ENCODE assay signal across 1 cellular context in the genomic region with DNA sequence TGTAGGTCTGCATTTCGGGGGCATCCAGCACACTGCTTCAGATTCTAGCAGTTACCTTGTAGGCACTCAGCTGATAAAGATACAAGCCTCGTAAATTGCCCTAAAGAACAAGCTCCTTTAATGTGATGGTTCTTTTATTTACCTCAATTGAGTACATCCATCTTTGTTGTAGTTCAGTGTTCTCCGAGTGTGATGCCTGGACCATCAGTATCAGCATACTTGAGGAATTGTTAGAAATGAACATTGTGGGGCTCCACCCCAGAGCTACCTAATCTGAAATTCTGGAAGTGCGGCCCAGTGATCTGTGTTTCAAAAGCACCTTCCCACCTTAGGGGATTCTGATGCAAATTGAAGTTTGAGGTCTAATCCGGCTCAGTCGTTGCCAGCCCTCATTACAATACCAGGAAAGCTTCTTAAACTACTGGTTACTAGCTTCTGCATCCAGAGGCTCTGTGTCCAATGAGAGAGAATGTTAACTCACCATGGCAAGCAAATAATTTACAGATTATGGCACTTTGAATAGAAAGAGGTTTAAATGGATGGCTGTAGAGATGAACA.
TF ChIP-seq lines count a peak whose summit lies in the region.

No MANE protein-coding gene starts in this region.

TF ChIP-seq in GM23338, 12 proteins besides CTCF, POLR2A, EP300 and RAD21:
- TF ChIP-seq JUNB (IDR thresholded peaks at IDR 0.05; ENCODE audit: unreplicated experiment) = no peak
- TF ChIP-seq, protein P1, sequence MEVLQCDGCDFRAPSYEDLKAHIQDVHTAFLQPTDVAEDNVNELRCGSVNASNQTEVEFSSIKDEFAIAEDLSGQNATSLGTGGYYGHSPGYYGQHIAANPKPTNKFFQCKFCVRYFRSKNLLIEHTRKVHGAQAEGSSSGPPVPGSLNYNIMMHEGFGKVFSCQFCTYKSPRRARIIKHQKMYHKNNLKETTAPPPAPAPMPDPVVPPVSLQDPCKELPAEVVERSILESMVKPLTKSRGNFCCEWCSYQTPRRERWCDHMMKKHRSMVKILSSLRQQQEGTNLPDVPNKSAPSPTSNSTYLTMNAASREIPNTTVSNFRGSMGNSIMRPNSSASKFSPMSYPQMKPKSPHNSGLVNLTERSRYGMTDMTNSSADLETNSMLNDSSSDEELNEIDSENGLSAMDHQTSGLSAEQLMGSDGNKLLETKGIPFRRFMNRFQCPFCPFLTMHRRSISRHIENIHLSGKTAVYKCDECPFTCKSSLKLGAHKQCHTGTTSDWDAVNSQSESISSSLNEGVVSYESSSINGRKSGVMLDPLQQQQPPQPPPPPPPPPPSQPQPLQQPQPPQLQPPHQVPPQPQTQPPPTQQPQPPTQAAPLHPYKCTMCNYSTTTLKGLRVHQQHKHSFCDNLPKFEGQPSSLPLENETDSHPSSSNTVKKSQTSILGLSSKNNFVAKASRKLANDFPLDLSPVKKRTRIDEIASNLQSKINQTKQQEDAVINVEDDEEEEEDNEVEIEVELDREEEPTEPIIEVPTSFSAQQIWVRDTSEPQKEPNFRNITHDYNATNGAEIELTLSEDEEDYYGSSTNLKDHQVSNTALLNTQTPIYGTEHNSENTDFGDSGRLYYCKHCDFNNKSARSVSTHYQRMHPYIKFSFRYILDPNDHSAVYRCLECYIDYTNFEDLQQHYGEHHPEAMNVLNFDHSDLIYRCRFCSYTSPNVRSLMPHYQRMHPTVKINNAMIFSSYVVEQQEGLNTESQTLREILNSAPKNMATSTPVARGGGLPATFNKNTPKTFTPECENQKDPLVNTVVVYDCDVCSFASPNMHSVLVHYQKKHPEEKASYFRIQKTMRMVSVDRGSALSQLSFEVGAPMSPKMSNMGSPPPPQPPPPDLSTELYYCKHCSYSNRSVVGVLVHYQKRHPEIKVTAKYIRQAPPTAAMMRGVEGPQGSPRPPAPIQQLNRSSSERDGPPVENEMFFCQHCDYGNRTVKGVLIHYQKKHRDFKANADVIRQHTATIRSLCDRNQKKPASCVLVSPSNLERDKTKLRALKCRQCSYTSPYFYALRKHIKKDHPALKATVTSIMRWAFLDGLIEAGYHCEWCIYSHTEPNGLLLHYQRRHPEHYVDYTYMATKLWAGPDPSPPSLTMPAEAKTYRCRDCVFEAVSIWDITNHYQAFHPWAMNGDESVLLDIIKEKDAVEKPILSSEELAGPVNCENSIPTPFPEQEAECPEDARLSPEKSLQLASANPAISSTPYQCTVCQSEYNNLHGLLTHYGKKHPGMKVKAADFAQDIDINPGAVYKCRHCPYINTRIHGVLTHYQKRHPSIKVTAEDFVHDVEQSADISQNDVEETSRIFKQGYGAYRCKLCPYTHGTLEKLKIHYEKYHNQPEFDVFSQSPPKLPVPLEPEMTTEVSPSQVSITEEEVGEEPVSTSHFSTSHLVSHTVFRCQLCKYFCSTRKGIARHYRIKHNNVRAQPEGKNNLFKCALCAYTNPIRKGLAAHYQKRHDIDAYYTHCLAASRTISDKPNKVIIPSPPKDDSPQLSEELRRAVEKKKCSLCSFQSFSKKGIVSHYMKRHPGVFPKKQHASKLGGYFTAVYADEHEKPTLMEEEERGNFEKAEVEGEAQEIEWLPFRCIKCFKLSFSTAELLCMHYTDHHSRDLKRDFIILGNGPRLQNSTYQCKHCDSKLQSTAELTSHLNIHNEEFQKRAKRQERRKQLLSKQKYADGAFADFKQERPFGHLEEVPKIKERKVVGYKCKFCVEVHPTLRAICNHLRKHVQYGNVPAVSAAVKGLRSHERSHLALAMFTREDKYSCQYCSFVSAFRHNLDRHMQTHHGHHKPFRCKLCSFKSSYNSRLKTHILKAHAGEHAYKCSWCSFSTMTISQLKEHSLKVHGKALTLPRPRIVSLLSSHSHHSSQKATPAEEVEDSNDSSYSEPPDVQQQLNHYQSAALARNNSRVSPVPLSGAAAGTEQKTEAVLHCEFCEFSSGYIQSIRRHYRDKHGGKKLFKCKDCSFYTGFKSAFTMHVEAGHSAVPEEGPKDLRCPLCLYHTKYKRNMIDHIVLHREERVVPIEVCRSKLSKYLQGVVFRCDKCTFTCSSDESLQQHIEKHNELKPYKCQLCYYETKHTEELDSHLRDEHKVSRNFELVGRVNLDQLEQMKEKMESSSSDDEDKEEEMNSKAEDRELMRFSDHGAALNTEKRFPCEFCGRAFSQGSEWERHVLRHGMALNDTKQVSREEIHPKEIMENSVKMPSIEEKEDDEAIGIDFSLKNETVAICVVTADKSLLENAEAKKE (CRISPR knock-in tag; IDR thresholded peaks at IDR 0.05) = no peak
- TF ChIP-seq ZNF114 (CRISPR knock-in tag; IDR thresholded peaks at IDR 0.05) = no peak
- TF ChIP-seq POLR2AphosphoS5 (IDR thresholded peaks at IDR 0.05; ENCODE audit: low read depth) = no peak
- TF ChIP-seq CREB1 (CRISPR knock-in tag; IDR thresholded peaks at IDR 0.05; ENCODE audit: low read depth) = no peak
- no peak for TF ChIP-seq EZH2 (IDR thresholded peaks at IDR 0.05; ENCODE audit: low read depth, unreplicated experiment)
- TF ChIP-seq, protein P2, sequence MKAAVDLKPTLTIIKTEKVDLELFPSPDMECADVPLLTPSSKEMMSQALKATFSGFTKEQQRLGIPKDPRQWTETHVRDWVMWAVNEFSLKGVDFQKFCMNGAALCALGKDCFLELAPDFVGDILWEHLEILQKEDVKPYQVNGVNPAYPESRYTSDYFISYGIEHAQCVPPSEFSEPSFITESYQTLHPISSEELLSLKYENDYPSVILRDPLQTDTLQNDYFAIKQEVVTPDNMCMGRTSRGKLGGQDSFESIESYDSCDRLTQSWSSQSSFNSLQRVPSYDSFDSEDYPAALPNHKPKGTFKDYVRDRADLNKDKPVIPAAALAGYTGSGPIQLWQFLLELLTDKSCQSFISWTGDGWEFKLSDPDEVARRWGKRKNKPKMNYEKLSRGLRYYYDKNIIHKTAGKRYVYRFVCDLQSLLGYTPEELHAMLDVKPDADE (IDR thresholded peaks at IDR 0.05) = no peak
- no peak for TF ChIP-seq REST (IDR thresholded peaks at IDR 0.05; ENCODE audit: unreplicated experiment)
- no peak for TF ChIP-seq NANOG (IDR thresholded peaks at IDR 0.05; ENCODE audit: borderline replicate concordance)
- TF ChIP-seq EZH2phosphoT487 (IDR thresholded peaks at IDR 0.05; ENCODE audit: unreplicated experiment) = no peak
- no peak for TF ChIP-seq STAT1 (IDR thresholded peaks at IDR 0.05; ENCODE audit: unreplicated experiment)
- TF ChIP-seq ZNF331 (CRISPR knock-in tag; IDR thresholded peaks at IDR 0.05; ENCODE audit: low read depth) = no peak
TF ChIP-seq in GM23338: peak in this region for 0.
